In the genomic region with DNA sequence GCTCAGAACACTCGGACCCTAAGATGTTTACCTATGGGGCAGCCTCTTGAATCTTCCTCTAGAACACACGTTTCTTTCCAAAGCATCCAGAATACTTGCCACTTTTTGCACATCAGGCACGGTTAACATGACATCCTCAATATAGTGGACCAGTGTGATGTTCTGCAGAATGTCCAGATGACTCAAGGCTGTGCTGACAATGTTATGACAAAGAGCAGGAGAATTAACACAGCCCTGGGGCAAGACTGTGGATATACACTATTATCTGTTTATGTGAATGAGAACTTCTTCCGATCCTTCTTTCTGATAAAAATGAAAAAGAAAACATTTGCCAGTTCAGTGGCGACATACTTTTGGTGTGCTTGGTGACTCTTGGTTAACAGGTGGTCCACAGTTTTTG, we compare ENCODE assay signal across 22 cellular contexts.
"Had no signal": no experiment of that assay in that cellular context is flagged by ENCODE, and none has a peak within 500 bp of the region (broad histone marks: within the 10 kb centered on the region; RNA-seq: fewer than 3 reads in every experiment).

No MANE protein-coding gene starts in this region.

- H3K4me3 ChIP-seq: ascending aorta, dorsolateral prefrontal cortex, heart left ventricle, mucosa of descending colon, tibial artery had no signal

- DNase-seq: activated CD4-positive, alpha-beta T cell treated with anti-CD3 and anti-CD28 coated beads for 48 hours; activated CD8-positive, alpha-beta memory T cell treated with anti-CD3 and anti-CD28 coated beads, Interleukin-2, amount 10 ng/mL, durations not matched to agents 7 days and 5 days; activated CD8-positive, alpha-beta T cell treated with anti-CD3 and anti-CD28 coated beads for 36 hours; activated gamma-delta T cell; activated naive CD4-positive, alpha-beta T cell treated with anti-CD3 and anti-CD28 coated beads, Interleukin-2, amount 50 U/mL, for 16 hours; activated naive CD8-positive, alpha-beta T cell treated with anti-CD3 and anti-CD28 coated beads, Interleukin-2, amount 50 U/mL, for 24 hours; activated T-cell treated with anti-CD3 and anti-CD28 coated beads for 4 hours; brain microvascular endothelial cell; caudate nucleus; dorsolateral prefrontal cortex; effector memory CD8-positive, alpha-beta T cell; heart left ventricle; mesendoderm; mucosa of descending colon; nucleus accumbens; right cardiac atrium; substantia nigra; T-helper 1 cell; T-helper 9 cell; tibial artery had no signal

- ATAC-seq: activated CD8-positive, alpha-beta memory T cell treated with anti-CD3 and anti-CD28 coated beads, Interleukin-2, amount 10 ng/mL, durations not matched to agents 7 days and 5 days; activated CD8-positive, alpha-beta T cell treated with anti-CD3 and anti-CD28 coated beads for 36 hours; activated naive CD8-positive, alpha-beta T cell treated with anti-CD3 and anti-CD28 coated beads, Interleukin-2, amount 50 U/mL, for 24 hours; effector memory CD8-positive, alpha-beta T cell; esophagus mucosa; heart left ventricle; mucosa of descending colon; right cardiac atrium had no signal
